Comparison of ENCODE assay signal across 10 cellular contexts in genomic region chr16:726188-726437, GRCh38. TPM values are rescaled to one million over a fixed set of nuclear protein-coding genes. Genes with fewer than 3 reads are reported as not detected.
A peak's percentile ranks its signal among the peaks of the same experiment; 100 is the strongest.
DNase-seq lines count a peak whose midpoint lies in the region; ATAC-seq and TF ChIP-seq lines count a peak whose summit lies in the region.
"Had no signal": no experiment of that assay in that cellular context is flagged by ENCODE, and none has a peak within 500 bp of the region (broad histone marks: within the 10 kb centered on the region; RNA-seq: fewer than 3 reads in every experiment).

No MANE protein-coding gene starts in this region.

- no peak for TF ChIP-seq CTCF in MCF 10A (IDR thresholded peaks at IDR 0.05; ENCODE audit: unreplicated experiment)
- no peak for TF ChIP-seq CTCF in breast epithelium (IDR thresholded peaks at IDR 0.05)
- TF ChIP-seq CTCF in Panc1 (IDR thresholded peaks at IDR 0.05), result no peak
- no peak for TF ChIP-seq CTCF in upper lobe of right lung (IDR thresholded peaks at IDR 0.05)

- no peaks in the 10 kb centered on the region for H3K27me3 ChIP-seq in breast epithelium
- no peaks in the 10 kb centered on the region for H3K27me3 ChIP-seq in Panc1 (ENCODE audit: control insufficient read depth, insufficient read depth, low read length)
- H3K27me3 ChIP-seq in iPS-18a (ENCODE audit: control insufficient read depth, insufficient read depth, low read length), result peaks cover 18% of the 10 kb centered on the region
- peaks cover 16% of the 10 kb centered on the region for H3K27me3 ChIP-seq in upper lobe of right lung
- H3K27me3 ChIP-seq: pancreas had no signal

- peaks cover 7 to 22% of the 10 kb centered on the region in 2 donors for H3K4me1 ChIP-seq in breast epithelium
- H3K4me1 ChIP-seq in Panc1 (ENCODE audit: control insufficient read depth, insufficient read depth, low read length), result peaks cover 13% of the 10 kb centered on the region
- no peaks in the 10 kb centered on the region for H3K4me1 ChIP-seq in iPS-18a (ENCODE audit: control insufficient read depth, low read depth, low read length)
- peaks cover 27% of the 10 kb centered on the region for H3K4me1 ChIP-seq in upper lobe of right lung

- no peaks in the 10 kb centered on the region for H3K27me3 Mint-ChIP-seq in MCF 10A (ENCODE audit: insufficient read depth, unreplicated experiment)
- H3K27me3 Mint-ChIP-seq: stimulated activated naive CD8-positive, alpha-beta T cell treated with anti-CD3 and anti-CD28 coated beads, Interleukin-15, amount 100 ng/mL, for 72 hours had no signal

- no peaks in the 10 kb centered on the region for H3K36me3 ChIP-seq in breast epithelium
- no peaks in the 10 kb centered on the region for H3K36me3 ChIP-seq in Panc1 (ENCODE audit: control insufficient read depth, insufficient read depth, low read length)
- no peaks in the 10 kb centered on the region for H3K36me3 ChIP-seq in iPS-18a (ENCODE audit: control insufficient read depth, low read depth, low read length)
- H3K36me3 ChIP-seq in upper lobe of right lung, result no peaks in the 10 kb centered on the region
- H3K36me3 ChIP-seq: pancreas had no signal

- no peaks in the 10 kb centered on the region for H3K9me3 Mint-ChIP-seq in MCF 10A (ENCODE audit: unreplicated experiment)
- H3K9me3 Mint-ChIP-seq: stimulated activated naive CD8-positive, alpha-beta T cell treated with anti-CD3 and anti-CD28 coated beads, Interleukin-15, amount 100 ng/mL, for 72 hours had no signal

- POLR2A ChIA-PET in MCF 10A (lab: Yijun Ruan, JAX) (interaction anchor here (0.5 to 9.6 kb wide), 14 partner anchors 11 to 78 kb away, joined by 3 to 124 read pairs (median 4); partner anchors contain the start of genes CIAO3, METRN, MSLN and STUB1), Panc1 (lab: Charles Lee) (interaction anchor here (0.7 kb wide), 1 partner anchor 163 kb away, joined by 3 read pairs; no protein-coding TSS in a partner anchor)

- DNase-seq in MCF 10A (ENCODE audit: unreplicated experiment) (no peak), breast epithelium (ENCODE audit: low spot score in 2 of 2) (no peak), Panc1 (ENCODE audit: low read depth, low spot score) (no peak), upper lobe of right lung (no peak), SIG-M5 treated with dmso at 0.1 percent for 504 hours (lab: John Stamatoyannopoulos, UW; ENCODE audit: unreplicated experiment) (no peak)

- H3K4me1 Mint-ChIP-seq in MCF 10A (ENCODE audit: insufficient read depth, unreplicated experiment), result no peaks in the 10 kb centered on the region

- CTCF ChIA-PET in MCF 10A (lab: Yijun Ruan, JAX), result interaction anchor here (0.6 to 1.6 kb wide), 6 partner anchors 10 to 1704 kb away, joined by 3 to 5 read pairs (median 3); no protein-coding TSS in a partner anchor
- CTCF ChIA-PET in Panc1 (lab: Charles Lee), result no interaction called here

- no peak overlapping the region for H3K27ac Mint-ChIP-seq in MCF 10A (ENCODE audit: low read depth, unreplicated experiment)

- H3K4me3 ChIP-seq in breast epithelium, result peak overlapping the region in 1 of 3 donors; percentile 77
- peak overlapping the region in 1 of 2 experiments; percentile 64; a peak in 2 of 4 replicates for H3K4me3 ChIP-seq in Panc1 (ENCODE audit: low read depth in 2 of 2, low read length in 2 of 2)
- peak overlapping the region; percentile 59 for H3K4me3 ChIP-seq in iPS-18a (ENCODE audit: low read length)
- peak overlapping the region; percentile 58 for H3K4me3 ChIP-seq in upper lobe of right lung

- H3K9ac ChIP-seq in iPS-18a (ENCODE audit: low read length), result no peak overlapping the region

- H3K36me3 Mint-ChIP-seq in MCF 10A (ENCODE audit: insufficient read depth, unreplicated experiment), result peaks cover 37% of the 10 kb centered on the region

- TF ChIP-seq POLR2A in breast epithelium (IDR thresholded peaks at IDR 0.05), result no peak

- peak overlapping the region; percentile 65 for H3K4me3 Mint-ChIP-seq in MCF 10A (ENCODE audit: unreplicated experiment)

- BruUV-seq in MCF 10A (replicated peaks; lab: Mats Ljungman, UMichigan) (no TSS peak), Panc1 (replicated peaks; lab: Mats Ljungman, UMichigan) (no TSS peak)

- intact Hi-C loops in MCF 10A (cut with micrococcal nuclease), result loop anchor here (5.0 kb wide), 1 partner anchor 61 kb away; the partner anchor contains the start of genes CHTF18 and RPUSD1
- intact Hi-C loops in breast epithelium (cut with DNase I; ENCODE audit: low total_unique reads), result no loop called here
- intact Hi-C loops in Panc1 (cut with micrococcal nuclease; ENCODE audit: unreplicated experiment), result no loop called here
- intact Hi-C loops in upper lobe of right lung (cut with DNase I), result no loop called here

- in situ Hi-C loops in Panc1 (cut with HindIII; ENCODE audit: low pct_unique_long_range_greater_than_20kb, low sequenced_read_pairs), result no loop called here

- H3K9me3 ChIP-seq in breast epithelium (no peaks in the 10 kb centered on the region), Panc1 (ENCODE audit: control insufficient read depth, insufficient read depth, low read depth, low read length) (no peaks in the 10 kb centered on the region), iPS-18a (ENCODE audit: control insufficient read depth, low read depth, low read length) (no peaks in the 10 kb centered on the region), upper lobe of right lung (no peaks in the 10 kb centered on the region)
- H3K9me3 ChIP-seq: pancreas had no signal

- H3K27ac ChIP-seq in breast epithelium (no peak overlapping the region), Panc1 (ENCODE audit: low read length) (peak overlapping the region; percentile 54; the same call in 1 of the 2 replicates), iPS-18a (ENCODE audit: low read length) (no peak overlapping the region), upper lobe of right lung (no peak overlapping the region)
- H3K27ac ChIP-seq: pancreas had no signal

- ATAC-seq in Panc1 (no peak), upper lobe of right lung (no peak), HG02981 (IDR thresholded peaks at IDR 0.05; ENCODE audit: unreplicated experiment) (no peak), HG02840 (IDR thresholded peaks at IDR 0.05; ENCODE audit: low FRiP score, unreplicated experiment) (no peak)

RNA-seq across cellular contexts. Expression of gene CCDC78, which starts 0.1 kb away (rescaled TPM):
- total RNA-seq in MCF 10A (2022) (4.6 and 6.0 TPM in 2 replicates), breast epithelium (1 to 10 TPM in 2 of 3 donors, under 1 TPM in 1; 0.48 to 2.9 (median 2.6) TPM), Panc1 (2021; ENCODE audit: unreplicated experiment) (18.2 TPM), upper lobe of right lung (0.78 TPM)
- polyA plus RNA-seq in Panc1 (2012; ENCODE audit: insufficient read length), result 23.6 TPM

RNA-seq across cellular contexts. Expression of gene HAGHL, which starts 0.8 kb away (rescaled TPM):
- total RNA-seq in MCF 10A (2022) (20.1 and 24.5 TPM in 2 replicates), breast epithelium (1 to 10 TPM; 4.3 to 7.5 (median 5.1) TPM), Panc1 (2021; ENCODE audit: unreplicated experiment) (41.1 TPM), upper lobe of right lung (8.9 TPM)
- polyA plus RNA-seq in Panc1 (2012; ENCODE audit: insufficient read length), result 107 TPM

RNA-seq across cellular contexts. Expression of gene ANTKMT, which starts 5.2 kb away (rescaled TPM):
- total RNA-seq in MCF 10A (2022) (54.7 and 55.8 TPM in 2 replicates), breast epithelium (10 to 100 TPM; 29.9 to 35.7 (median 30.4) TPM), Panc1 (2021; ENCODE audit: unreplicated experiment) (93.6 TPM), upper lobe of right lung (30.5 TPM)
- polyA plus RNA-seq in Panc1 (2012; ENCODE audit: insufficient read length), result 75.7 TPM

RNA-seq across cellular contexts. Expression of gene METRN, which starts 11.2 kb away (rescaled TPM):
- 56.3 and 69.5 TPM in 2 replicates for total RNA-seq in MCF 10A (2022)
- 10 to 100 TPM; 23.6 to 30.2 (median 24.3) TPM for total RNA-seq in breast epithelium
- 407 TPM for total RNA-seq in Panc1 (2021; ENCODE audit: unreplicated experiment)
- 561 TPM for polyA plus RNA-seq in Panc1 (2012; ENCODE audit: insufficient read length)
- 30.4 TPM for total RNA-seq in upper lobe of right lung

RNA-seq across cellular contexts. Expression of gene CIAO3, which starts 14.7 kb away (rescaled TPM):
- 28.5 and 31.1 TPM in 2 replicates for total RNA-seq in MCF 10A (2022)
- total RNA-seq in breast epithelium, result 10 to 100 TPM; 23.0 to 43.2 (median 41.6) TPM
- total RNA-seq in Panc1 (2021; ENCODE audit: unreplicated experiment), result 34.0 TPM
- polyA plus RNA-seq in Panc1 (2012; ENCODE audit: insufficient read length), result 34.4 TPM
- total RNA-seq in upper lobe of right lung, result 24.2 TPM
